In the genomic region with DNA sequence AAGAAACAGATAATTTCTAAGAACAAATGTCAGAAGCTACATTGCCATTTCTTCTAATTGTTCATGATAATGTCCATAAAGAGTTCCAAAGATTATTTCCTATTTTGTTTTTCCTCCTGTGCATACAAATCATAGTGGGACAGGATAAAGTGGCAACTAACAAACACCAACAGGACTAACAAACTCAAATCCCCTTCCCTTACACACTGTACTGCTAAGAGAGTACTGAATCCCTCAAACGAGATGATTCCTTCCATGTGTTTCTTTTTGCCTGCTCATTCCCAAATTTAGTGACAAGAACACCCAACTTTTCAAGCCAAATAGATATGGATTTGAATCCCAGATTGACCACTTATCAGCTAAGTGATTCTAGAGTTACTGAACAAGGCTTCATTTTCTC, we compare ENCODE assay signal across 26 cellular contexts.
"Had no signal": no experiment of that assay in that cellular context is flagged by ENCODE, and none has a peak within 500 bp of the region (broad histone marks: within the 10 kb centered on the region; RNA-seq: fewer than 3 reads in every experiment).

No MANE protein-coding gene starts in this region.

- H3K27me3 ChIP-seq: brain microvascular endothelial cell had no signal

- H3K9me3 Mint-ChIP-seq: activated CD4-positive, alpha-beta T cell treated with anti-CD3 and anti-CD28 coated beads, Interleukin-2, amount 10 ng/mL, durations not matched to agents 7 days and 5 days; activated naive CD8-positive, alpha-beta T cell treated with anti-CD3 and anti-CD28 coated beads, Interleukin-2, amount 50 U/mL, for 24 hours; activated T-cell treated with anti-CD3 and anti-CD28 coated beads, Interleukin-2, amount 50 U/mL, for 24 hours; activated T-helper 2 cell treated with anti-CD3 and anti-CD28 coated beads, Interferon-gamma antibody, Interleukin-2, Interleukin-4, amounts not matched to agents 10 μg/mL and 5 μg/mL and 100 μg/mL, durations not matched to agents 14 hours and 24 hours and 36 hours had no signal

- H3K36me3 ChIP-seq: brain microvascular endothelial cell had no signal

- DNase-seq: activated CD4-positive, alpha-beta T cell treated with anti-CD3 and anti-CD28 coated beads for 36 hours; activated CD4-positive, alpha-beta T cell treated with anti-CD3 and anti-CD28 coated beads, Interleukin-2, amount 10 ng/mL, durations not matched to agents 7 days and 5 days; activated CD4-positive, alpha-beta T cell treated with anti-CD3 and anti-CD28 coated beads, Interleukin-2, amount 50 U/mL, for 48 hours; activated CD8-positive, alpha-beta T cell treated with anti-CD3 and anti-CD28 coated beads, Interleukin-2, amount 10 ng/mL, durations not matched to agents 7 days and 5 days; activated gamma-delta T cell; activated naive CD4-positive, alpha-beta T cell treated with Interleukin-2 at 50 U/mL for 16 hours; activated naive CD8-positive, alpha-beta T cell treated with anti-CD3 and anti-CD28 coated beads, Interleukin-2, amount 50 U/mL, for 24 hours; activated T-cell treated with anti-CD3 and anti-CD28 coated beads, Interleukin-2, amount 50 U/mL, for 24 hours; aorta; brain microvascular endothelial cell; central memory CD4-positive, alpha-beta T cell; NCI-H1048; NCI-H1105 treated with DMSO at 0.1 percent for 48 hours; NCI-H1436; NCI-H1694; NCI-H2029; NCI-H345; NCI-H526; NCI-H748 treated with DMSO at 0.1 percent for 48 hours; NK-92 treated with Interleukin-12 subunit alpha and Interleukin-12 subunit beta, amount 100 ng/mL, for 24 hours; OCI-M1; Right ventricle myocardium superior had no signal

- H3K9ac ChIP-seq: KMS-11 had no signal

- H3K27ac Mint-ChIP-seq: activated CD4-positive, alpha-beta T cell treated with anti-CD3 and anti-CD28 coated beads for 36 hours; activated CD4-positive, alpha-beta T cell treated with anti-CD3 and anti-CD28 coated beads, Interleukin-2, amount 10 ng/mL, durations not matched to agents 7 days and 5 days; activated CD8-positive, alpha-beta T cell treated with anti-CD3 and anti-CD28 coated beads, Interleukin-2, amount 10 ng/mL, durations not matched to agents 7 days and 5 days; activated naive CD8-positive, alpha-beta T cell; activated naive CD8-positive, alpha-beta T cell treated with anti-CD3 and anti-CD28 coated beads, Interleukin-2, amount 50 U/mL, for 24 hours; activated T-cell treated with anti-CD3 and anti-CD28 coated beads, Interleukin-2, amount 50 U/mL, for 24 hours; activated T-helper 2 cell treated with anti-CD3 and anti-CD28 coated beads, Interferon-gamma antibody, Interleukin-2, Interleukin-4, amounts not matched to agents 10 μg/mL and 5 μg/mL and 100 μg/mL, durations not matched to agents 14 hours and 24 hours and 36 hours had no signal

- H3K27me3 Mint-ChIP-seq: activated CD4-positive, alpha-beta T cell treated with anti-CD3 and anti-CD28 coated beads for 36 hours; activated CD4-positive, alpha-beta T cell treated with anti-CD3 and anti-CD28 coated beads, Interleukin-2, amount 10 ng/mL, durations not matched to agents 7 days and 5 days; activated naive CD8-positive, alpha-beta T cell; activated naive CD8-positive, alpha-beta T cell treated with anti-CD3 and anti-CD28 coated beads, Interleukin-2, amount 50 U/mL, for 24 hours; activated T-cell treated with anti-CD3 and anti-CD28 coated beads, Interleukin-2, amount 50 U/mL, for 24 hours had no signal

- H3K27ac ChIP-seq: brain microvascular endothelial cell, KMS-11 had no signal

- H3K4me2 ChIP-seq: KMS-11 had no signal

- H3K4me3 Mint-ChIP-seq: activated CD4-positive, alpha-beta T cell treated with anti-CD3 and anti-CD28 coated beads for 36 hours; activated CD4-positive, alpha-beta T cell treated with anti-CD3 and anti-CD28 coated beads, Interleukin-2, amount 10 ng/mL, durations not matched to agents 7 days and 5 days; activated CD8-positive, alpha-beta T cell treated with anti-CD3 and anti-CD28 coated beads, Interleukin-2, amount 10 ng/mL, durations not matched to agents 7 days and 5 days; activated naive CD8-positive, alpha-beta T cell; activated naive CD8-positive, alpha-beta T cell treated with anti-CD3 and anti-CD28 coated beads, Interleukin-2, amount 50 U/mL, for 24 hours; activated T-cell treated with anti-CD3 and anti-CD28 coated beads, Interleukin-2, amount 50 U/mL, for 24 hours had no signal

- ATAC-seq: activated CD4-positive, alpha-beta T cell treated with anti-CD3 and anti-CD28 coated beads for 36 hours; activated CD4-positive, CD25-positive, alpha-beta regulatory T cell treated with anti-CD3 and anti-CD28 coated beads, Interleukin-2, amount 50 U/mL, for 24 hours; activated CD8-positive, alpha-beta T cell treated with anti-CD3 and anti-CD28 coated beads, Interleukin-2, amount 10 ng/mL, durations not matched to agents 7 days and 5 days; activated naive CD8-positive, alpha-beta T cell treated with anti-CD3 and anti-CD28 coated beads, Interleukin-2, amount 50 U/mL, for 24 hours had no signal
